8 cellular contexts compared by ENCODE assay signal in genomic region chr20:18506744-18507143, GRCh38. TPM values are rescaled to one million over a fixed set of nuclear protein-coding genes. Genes with fewer than 3 reads are reported as not detected.
A peak's percentile ranks its signal among the peaks of the same experiment; 100 is the strongest.
DNase-seq lines count a peak whose midpoint lies in the region; ATAC-seq and TF ChIP-seq lines count a peak whose summit lies in the region.

No MANE protein-coding gene starts in this region.

- H3K4me3 ChIP-seq in epithelial cell of proximal tubule (ENCODE audit: low read depth, low read length) (peak overlapping the region; percentile 97), rectal smooth muscle tissue (ENCODE audit: low read length) (peak overlapping the region; percentile 98)

- peak overlapping the region; percentile 100 for H3K27ac Mint-ChIP-seq in T-helper 17 cell

- H3K9ac ChIP-seq in rectal smooth muscle tissue (ENCODE audit: low read length) = no peak overlapping the region

- H3K36me3 Mint-ChIP-seq in T-helper 17 cell (ENCODE audit: low read depth) = peaks cover 7% of the 10 kb centered on the region

- no peak for TF ChIP-seq CTCF in epithelial cell of proximal tubule (conservative IDR thresholded peaks at IDR 0.05; ENCODE audit: low read depth, low read length)

- peaks cover 5% of the 10 kb centered on the region for H3K27me3 Mint-ChIP-seq in T-helper 17 cell

- H3K27ac ChIP-seq in rectal smooth muscle tissue (ENCODE audit: low read depth, low read length) = peak overlapping the region; percentile 98

- no peaks in the 10 kb centered on the region for H3K27me3 ChIP-seq in rectal smooth muscle tissue (ENCODE audit: control insufficient read depth, insufficient read depth, low read length)

- H3K36me3 ChIP-seq in rectal smooth muscle tissue (ENCODE audit: control insufficient read depth, insufficient read depth, low read length) = no peaks in the 10 kb centered on the region

- H3K9me3 ChIP-seq in T-helper 17 cell (ENCODE audit: control insufficient read depth, low read length, poor library complexity, severe bottlenecking) = no peaks in the 10 kb centered on the region

- peak; percentile 18 for DNase-seq in NCI-H2107 treated with DMSO at 0.1 percent for 48 hours (lab: John Stamatoyannopoulos, UW; ENCODE audit: unreplicated experiment)
- no peak for DNase-seq in NCI-H2107 (lab: John Stamatoyannopoulos, UW)
- no peak for DNase-seq in T-helper 17 cell
- DNase-seq in epithelial cell of proximal tubule (ENCODE audit: low read depth) = no peak
- no peak for DNase-seq in iPS-NIHi11 (ENCODE audit: low spot score)
- DNase-seq in NCI-H1930 (lab: John Stamatoyannopoulos, UW) = no peak
- no peak for DNase-seq in activated effector memory CD4-positive, alpha-beta T cell treated with anti-CD3 and anti-CD28 coated beads, Interleukin-2, amount 50 U/mL, for 16 hours

- ATAC-seq in T-helper 17 cell = no peak

- peaks cover 6% of the 10 kb centered on the region for H3K4me1 ChIP-seq in rectal smooth muscle tissue (ENCODE audit: control insufficient read depth, insufficient read depth, low read length)

- H3K4me3 Mint-ChIP-seq in T-helper 17 cell = peak overlapping the region; percentile 100

- peaks cover 31% of the 10 kb centered on the region for H3K4me1 Mint-ChIP-seq in T-helper 17 cell

RNA-seq across cellular contexts. Expression of gene SEC23B, which starts 1.0 kb away (rescaled TPM):
- total RNA-seq in T-helper 17 cell (10 to 100 TPM; 38.3 to 56.0 TPM), epithelial cell of proximal tubule (50.8 and 69.6 TPM in 2 replicates)

RNA-seq across cellular contexts. Expression of gene RBBP9, which starts 9.7 kb away (rescaled TPM):
- 1 to 10 TPM; 5.3 to 6.0 TPM for total RNA-seq in T-helper 17 cell
- total RNA-seq in epithelial cell of proximal tubule = 9.3 and 21.1 TPM in 2 replicates

RNA-seq across cellular contexts. Expression of gene POLR3F, which starts 39.6 kb away (rescaled TPM):
- total RNA-seq in T-helper 17 cell = 1 to 10 TPM; 7.8 to 9.8 TPM
- 6.8 and 22.7 TPM in 2 replicates for total RNA-seq in epithelial cell of proximal tubule

RNA-seq across cellular contexts. Expression of gene DZANK1, which starts 39.9 kb away (rescaled TPM):
- 1 to 10 TPM; 2.5 to 3.9 TPM for total RNA-seq in T-helper 17 cell
- 1.3 and 1.4 TPM in 2 replicates for total RNA-seq in epithelial cell of proximal tubule
